ENCODE assay signal across 1 cellular context in the genomic region with DNA sequence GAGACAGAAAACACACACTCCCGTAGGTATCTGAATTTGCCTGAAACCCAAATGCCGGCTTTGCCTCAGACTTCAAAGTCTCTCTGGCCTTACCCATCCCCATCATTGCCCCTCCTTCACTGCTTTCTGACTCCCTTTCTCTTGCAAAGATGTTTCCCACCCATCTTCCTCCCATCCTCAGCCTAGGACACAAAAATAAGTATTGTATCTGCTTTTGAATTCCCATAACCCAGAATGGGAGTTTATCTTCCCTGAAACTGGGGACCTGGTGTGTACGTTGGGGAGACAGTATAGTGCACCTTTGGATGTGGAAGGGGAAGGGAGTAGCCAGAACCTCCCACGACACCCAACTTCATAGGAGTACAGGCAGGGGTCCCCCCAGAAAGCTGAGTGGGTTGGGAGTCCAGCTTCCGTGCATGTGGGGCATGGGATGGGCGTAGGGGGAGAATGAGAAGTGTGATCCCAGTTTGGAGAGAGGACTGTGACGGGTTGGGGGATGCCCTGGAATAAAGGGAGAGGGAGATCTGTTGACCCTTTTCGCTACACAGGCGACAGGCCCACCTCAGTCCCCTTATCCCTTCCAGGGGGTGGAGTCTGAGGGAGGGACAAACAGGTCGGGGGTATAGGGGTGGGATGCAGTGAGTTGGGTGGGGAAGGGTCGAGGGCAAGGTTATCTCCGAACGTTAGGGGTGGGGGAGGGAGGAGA.
TF ChIP-seq lines count a peak whose summit lies in the region.

No MANE protein-coding gene starts in this region.

TF ChIP-seq in IMR-90, 13 proteins besides CTCF, POLR2A, EP300 and RAD21:
- no peak for TF ChIP-seq NFE2L2 (IDR thresholded peaks at IDR 0.05; ENCODE audit: low read depth, low read length)
- no peak for TF ChIP-seq RFX5 (IDR thresholded peaks at IDR 0.05; ENCODE audit: low read depth, low read length)
- no peak for TF ChIP-seq FOS (IDR thresholded peaks at IDR 0.05; ENCODE audit: low read depth, low read length)
- no peak for TF ChIP-seq CHD1 (IDR thresholded peaks at IDR 0.05; ENCODE audit: low read depth, low read length)
- no peak for TF ChIP-seq MAFK (IDR thresholded peaks at IDR 0.05; ENCODE audit: low read depth, low read length)
- TF ChIP-seq, protein P1, sequence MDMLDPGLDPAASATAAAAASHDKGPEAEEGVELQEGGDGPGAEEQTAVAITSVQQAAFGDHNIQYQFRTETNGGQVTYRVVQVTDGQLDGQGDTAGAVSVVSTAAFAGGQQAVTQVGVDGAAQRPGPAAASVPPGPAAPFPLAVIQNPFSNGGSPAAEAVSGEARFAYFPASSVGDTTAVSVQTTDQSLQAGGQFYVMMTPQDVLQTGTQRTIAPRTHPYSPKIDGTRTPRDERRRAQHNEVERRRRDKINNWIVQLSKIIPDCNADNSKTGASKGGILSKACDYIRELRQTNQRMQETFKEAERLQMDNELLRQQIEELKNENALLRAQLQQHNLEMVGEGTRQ (IDR thresholded peaks at IDR 0.05; ENCODE audit: low read depth, low read length), result no peak
- no peak for TF ChIP-seq BHLHE40 (IDR thresholded peaks at IDR 0.05; ENCODE audit: low read depth, low read length)
- no peak for TF ChIP-seq RCOR1 (IDR thresholded peaks at IDR 0.05; ENCODE audit: insufficient replicate concordance, low read length)
- TF ChIP-seq MXI1 (IDR thresholded peaks at IDR 0.05; ENCODE audit: borderline replicate concordance, low read depth, low read length), result no peak
